In genomic region chr16:67027046-67027445, GRCh38 we compare ENCODE assay signal across 1 cellular context.
TF ChIP-seq lines count a peak whose summit lies in the region.

No MANE protein-coding gene starts in this region.

TF ChIP-seq in HEK293T, 16 proteins besides CTCF, POLR2A, EP300 and RAD21:
- TF ChIP-seq HDGF (IDR thresholded peaks at IDR 0.05; ENCODE audit: borderline replicate concordance) (no peak), SP1 (IDR thresholded peaks at IDR 0.05) (no peak), L3MBTL2 (conservative IDR thresholded peaks at IDR 0.05) (no peak), ELF4 (IDR thresholded peaks at IDR 0.05) (no peak), CTBP1 (IDR thresholded peaks at IDR 0.05; ENCODE audit: borderline replicate concordance) (no peak), TARDBP (IDR thresholded peaks at IDR 0.05) (no peak), FOXA1 (IDR thresholded peaks at IDR 0.05) (no peak), FOXM1 (IDR thresholded peaks at IDR 0.05; ENCODE audit: borderline replicate concordance) (no peak), BHLHE40 (IDR thresholded peaks at IDR 0.05; ENCODE audit: borderline replicate concordance) (no peak), PKNOX1 (IDR thresholded peaks at IDR 0.05) (no peak), ARNT (IDR thresholded peaks at IDR 0.05) (no peak)
